ENCODE assay signal across 9 cellular contexts in the genomic region with DNA sequence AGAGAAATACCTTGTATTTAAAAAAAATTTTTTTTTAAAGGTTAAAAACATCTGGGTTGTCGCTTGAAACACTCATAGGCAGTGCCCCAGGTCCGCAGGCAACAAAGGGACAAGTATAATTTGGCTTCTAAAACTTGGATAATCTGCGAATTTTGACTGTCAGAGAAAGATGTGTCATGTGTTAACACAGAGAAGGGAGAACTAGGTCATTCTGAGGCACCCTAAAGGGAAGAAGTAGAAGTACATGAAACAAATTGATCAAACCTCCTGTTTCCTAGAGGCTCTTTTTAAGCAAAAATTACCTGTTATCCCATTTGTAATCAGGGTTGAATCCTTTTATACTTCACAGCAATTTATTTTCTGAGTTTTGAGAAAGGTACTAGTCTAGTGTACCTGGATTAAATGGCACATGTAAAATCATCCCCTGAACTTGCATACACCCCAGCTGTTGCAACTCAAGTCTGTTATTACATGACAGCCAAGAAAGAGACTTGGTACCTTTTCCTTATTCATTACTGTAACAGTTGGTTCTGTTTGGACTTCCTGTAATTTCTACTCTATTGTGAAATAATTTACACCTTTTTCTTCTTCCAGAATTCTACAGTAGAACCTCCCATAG. TPM values are rescaled to one million over a fixed set of nuclear protein-coding genes. Genes with fewer than 3 reads are reported as not detected.
DNase-seq lines count a peak whose midpoint lies in the region; ATAC-seq and TF ChIP-seq lines count a peak whose summit lies in the region.
"Had no signal": no experiment of that assay in that cellular context is flagged by ENCODE, and none has a peak within 500 bp of the region (broad histone marks: within the 10 kb centered on the region; RNA-seq: fewer than 3 reads in every experiment).

No MANE protein-coding gene starts in this region.

- no peaks in the 10 kb centered on the region for H3K27me3 ChIP-seq in CD4-positive, alpha-beta T cell (ENCODE audit: control insufficient read depth, insufficient read depth, low read length)
- H3K27me3 ChIP-seq in lower lobe of right lung (ENCODE audit: low read depth), result no peaks in the 10 kb centered on the region
- H3K27me3 ChIP-seq in suprapubic skin, result no peaks in the 10 kb centered on the region

- H3K36me3 ChIP-seq in lower lobe of right lung, result no peaks in the 10 kb centered on the region
- H3K36me3 ChIP-seq in suprapubic skin, result no peaks in the 10 kb centered on the region

- no peaks in the 10 kb centered on the region for H3K27me3 Mint-ChIP-seq in CD4-positive, alpha-beta T cell
- no peaks in the 10 kb centered on the region for H3K27me3 Mint-ChIP-seq in activated CD4-positive, alpha-beta memory T cell treated with anti-CD3 and anti-CD28 coated beads, Interleukin-2, amount 10 ng/mL, durations not matched to agents 7 days and 5 days

- intact Hi-C loops in CD4-positive, alpha-beta T cell (cut with DNase I, micrococcal nuclease), result loop anchor here (2.0 to 10.0 kb wide), 8 partner anchors 45 to 597 kb away; a partner anchor contains a TSS
- intact Hi-C loops in lower lobe of right lung (cut with DNase I), result no loop called here

- no peak for TF ChIP-seq POLR2A in suprapubic skin (IDR thresholded peaks at IDR 0.05)

- H3K4me1 Mint-ChIP-seq in CD4-positive, alpha-beta T cell (ENCODE audit: low read depth), result peaks cover 18% of the 10 kb centered on the region
- H3K4me1 Mint-ChIP-seq in activated CD4-positive, alpha-beta memory T cell treated with anti-CD3 and anti-CD28 coated beads, Interleukin-2, amount 10 ng/mL, durations not matched to agents 7 days and 5 days, result peaks cover 25% of the 10 kb centered on the region

- no peak for TF ChIP-seq CTCF in CD4-positive, alpha-beta T cell (IDR thresholded peaks at IDR 0.05)
- TF ChIP-seq CTCF in lower lobe of right lung (IDR thresholded peaks at IDR 0.05) (no peak), suprapubic skin (IDR thresholded peaks at IDR 0.05) (no peak)

- H3K27ac Mint-ChIP-seq in CD4-positive, alpha-beta T cell, result peak overlapping the region; percentile 72
- no peak overlapping the region for H3K27ac Mint-ChIP-seq in activated CD4-positive, alpha-beta memory T cell treated with anti-CD3 and anti-CD28 coated beads, Interleukin-2, amount 10 ng/mL, durations not matched to agents 7 days and 5 days

- no peak overlapping the region for H3K4me3 ChIP-seq in lower lobe of right lung
- H3K4me3 ChIP-seq in suprapubic skin, result no peak overlapping the region

- POLR2A ChIA-PET in CD4-positive, alpha-beta T cell (lab: Charles Lee), result interaction anchor here (2.4 to 2.9 kb wide), 2 partner anchors 48 to 198 kb away, joined by 14 to 23 read pairs; a partner anchor contains a TSS
- POLR2A ChIA-PET in activated CD4-positive, alpha-beta memory T cell treated with anti-CD3 and anti-CD28 coated beads, Interleukin-2, amount 10 ng/mL, durations not matched to agents 7 days and 5 days (lab: Charles Lee), result no interaction called here

- H3K4me1 ChIP-seq in lower lobe of right lung, result peaks cover 20% of the 10 kb centered on the region
- peaks cover 26% of the 10 kb centered on the region for H3K4me1 ChIP-seq in suprapubic skin

- peaks cover 2% of the 10 kb centered on the region for H3K9me3 Mint-ChIP-seq in CD4-positive, alpha-beta T cell
- H3K9me3 Mint-ChIP-seq in activated CD4-positive, alpha-beta memory T cell treated with anti-CD3 and anti-CD28 coated beads, Interleukin-2, amount 10 ng/mL, durations not matched to agents 7 days and 5 days, result peaks cover 3% of the 10 kb centered on the region

- in situ Hi-C loops in KBM-7 (cut with MboI; ENCODE audit: low pct_unique_long_range_greater_than_20kb, low sequenced_read_pairs), result no loop called here

- WGBS in suprapubic skin, result 80% methylated on average over 3 of the region's 3 CpGs

- no peaks in the 10 kb centered on the region for H3K36me3 Mint-ChIP-seq in CD4-positive, alpha-beta T cell (ENCODE audit: low read depth)
- peaks cover 13% of the 10 kb centered on the region for H3K36me3 Mint-ChIP-seq in activated CD4-positive, alpha-beta memory T cell treated with anti-CD3 and anti-CD28 coated beads, Interleukin-2, amount 10 ng/mL, durations not matched to agents 7 days and 5 days (ENCODE audit: low read depth)

- CTCF ChIA-PET in CD4-positive, alpha-beta T cell (lab: Charles Lee), result no interaction called here
- CTCF ChIA-PET in activated CD4-positive, alpha-beta memory T cell treated with anti-CD3 and anti-CD28 coated beads, Interleukin-2, amount 10 ng/mL, durations not matched to agents 7 days and 5 days (lab: Charles Lee), result interaction anchor here (0.6 to 3.2 kb wide), 5 partner anchors 8 to 198 kb away, joined by 3 to 56 read pairs (median 17); a partner anchor contains a TSS

- DNase-seq in CD4-positive, alpha-beta T cell, result no peak
- DNase-seq in KBM-7 (peak; percentile 41), lower lobe of right lung (no peak), suprapubic skin (ENCODE audit: low spot score in 2 of 2) (no peak), cerebellar nuclear complex (lab: John Stamatoyannopoulos, UW) (no peak), NCI-H2196 treated with DMSO at 0.1 percent for 48 hours (lab: John Stamatoyannopoulos, UW; ENCODE audit: unreplicated experiment) (no peak)
- no peak for DNase-seq in activated CD4-positive, alpha-beta memory T cell treated with anti-CD3 and anti-CD28 coated beads, Interleukin-2, amount 10 ng/mL, durations not matched to agents 7 days and 5 days
- no peak for DNase-seq in stimulated activated CD4-positive, alpha-beta T cell treated with anti-CD3 and anti-CD28 coated beads, Interleukin-2, amount 100 ng/mL, for 48 hours
- DNase-seq: kidney glomerular epithelial cell had no signal

- TF ChIP-seq EP300 in suprapubic skin (IDR thresholded peaks at IDR 0.05), result no peak

- H3K9me3 ChIP-seq in CD4-positive, alpha-beta T cell (ENCODE audit: control insufficient read depth, low read length), result no peaks in the 10 kb centered on the region
- H3K9me3 ChIP-seq in lower lobe of right lung (no peaks in the 10 kb centered on the region), suprapubic skin (no peaks in the 10 kb centered on the region)

- H3K4me3 Mint-ChIP-seq in CD4-positive, alpha-beta T cell, result peak overlapping the region; percentile 89
- peak overlapping the region; percentile 79 for H3K4me3 Mint-ChIP-seq in activated CD4-positive, alpha-beta memory T cell treated with anti-CD3 and anti-CD28 coated beads, Interleukin-2, amount 10 ng/mL, durations not matched to agents 7 days and 5 days

- no peak overlapping the region for H3K27ac ChIP-seq in CD4-positive, alpha-beta T cell (ENCODE audit: low read depth, low read length)
- peak overlapping the region; percentile 95 for H3K27ac ChIP-seq in lower lobe of right lung
- no peak overlapping the region for H3K27ac ChIP-seq in suprapubic skin

- no peak for ATAC-seq in CD4-positive, alpha-beta T cell (ENCODE audit: poor library complexity)
- ATAC-seq in lower lobe of right lung, result no peak

RNA-seq across cellular contexts. Expression of a gene that starts 1.7 kb away (rescaled TPM):
- 1 to 10 TPM; 2.1 to 2.2 TPM for total RNA-seq in CD4-positive, alpha-beta T cell
- 10 to 100 TPM; 11.8 to 12.0 TPM for total RNA-seq in activated CD4-positive, alpha-beta memory T cell treated with anti-CD3 and anti-CD28 coated beads, Interleukin-2, amount 10 ng/mL, durations not matched to agents 7 days and 5 days
- total RNA-seq in lower lobe of right lung (21.1 TPM), suprapubic skin (10 to 100 TPM in 3 of 4 donors, 1 to 10 TPM in 1; 9.3 to 24.8 (median 17.1) TPM)

RNA-seq across cellular contexts. Expression of a gene that starts 48.0 kb away (rescaled TPM):
- total RNA-seq in CD4-positive, alpha-beta T cell, result 10 to 100 TPM; 44.8 to 46.0 TPM
- total RNA-seq in activated CD4-positive, alpha-beta memory T cell treated with anti-CD3 and anti-CD28 coated beads, Interleukin-2, amount 10 ng/mL, durations not matched to agents 7 days and 5 days, result 10 to 100 TPM; 68.2 to 70.1 TPM
- total RNA-seq in lower lobe of right lung, result 140 TPM
- total RNA-seq in suprapubic skin, result 100 to 1,000 TPM in 2 of 4 donors, 10 to 100 TPM in 2; 82.5 to 129 (median 98.3) TPM
